8 cellular contexts compared by ENCODE assay signal in the genomic region with DNA sequence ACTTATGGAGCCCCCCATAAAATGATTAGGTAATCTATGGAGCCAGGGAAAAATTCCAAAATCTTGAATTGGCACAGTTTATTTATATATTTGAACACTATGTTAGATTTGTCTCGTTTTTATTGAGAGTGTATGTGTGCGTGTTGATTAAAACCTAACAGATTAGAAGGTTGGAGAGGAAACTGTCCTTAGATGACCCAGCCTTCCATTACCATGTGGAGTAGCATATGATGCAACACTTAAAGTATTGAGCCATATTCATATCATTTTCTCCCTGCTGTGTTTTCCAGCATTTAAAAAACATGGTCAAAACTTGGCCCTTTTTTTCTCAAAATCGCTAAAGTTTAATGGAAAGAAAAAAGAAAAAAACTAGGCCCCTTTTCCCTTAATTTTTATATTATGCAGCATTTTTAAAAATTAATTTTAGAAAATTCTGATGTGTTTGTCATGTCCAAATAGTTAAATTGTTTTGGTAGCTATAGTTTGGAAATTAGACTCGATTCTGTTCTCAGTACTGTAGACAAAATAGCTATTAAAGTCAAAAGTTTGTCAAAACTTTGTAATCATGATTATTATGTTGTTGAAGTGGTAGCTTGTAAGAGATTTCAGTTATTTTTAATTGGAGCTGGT. TPM values are rescaled to one million over a fixed set of nuclear protein-coding genes. Genes with fewer than 3 reads are reported as not detected.
A peak's percentile ranks its signal among the peaks of the same experiment; 100 is the strongest.
DNase-seq lines count a peak whose midpoint lies in the region; ATAC-seq and TF ChIP-seq lines count a peak whose summit lies in the region.

No MANE protein-coding gene starts in this region.

- no peaks in the 10 kb centered on the region for H3K27me3 Mint-ChIP-seq in stimulated activated naive CD8-positive, alpha-beta T cell treated with anti-CD3 and anti-CD28 coated beads, Interleukin-15, Interleukin-2, amounts not matched to agents 100 ng/mL and 50 ng/mL, for 24 hours
- peaks cover 5% of the 10 kb centered on the region for H3K27me3 Mint-ChIP-seq in type B pancreatic cell

- CTCF ChIA-PET in PC-9 (lab: Charles Lee), result no interaction called here

- TF ChIP-seq CTCF in PC-9 (conservative IDR thresholded peaks at IDR 0.05) (no peak), foreskin fibroblast (IDR thresholded peaks at IDR 0.05; ENCODE audit: low read depth, low read length) (no peak), type B pancreatic cell (conservative IDR thresholded peaks at IDR 0.05) (no peak), gastroesophageal sphincter (IDR thresholded peaks at IDR 0.05) (no peak)

- H3K36me3 Mint-ChIP-seq in stimulated activated naive CD8-positive, alpha-beta T cell treated with anti-CD3 and anti-CD28 coated beads, Interleukin-15, Interleukin-2, amounts not matched to agents 100 ng/mL and 50 ng/mL, for 24 hours (ENCODE audit: low read depth), result peaks cover 19% of the 10 kb centered on the region
- peaks cover 15% of the 10 kb centered on the region for H3K36me3 Mint-ChIP-seq in type B pancreatic cell

- DNase-seq in stimulated activated naive CD8-positive, alpha-beta T cell treated with anti-CD3 and anti-CD28 coated beads, Interleukin-15, Interleukin-2, amounts not matched to agents 100 U/mL and 50 U/mL, for 24 hours, result no peak
- DNase-seq in PC-9 (peak in 1 of 2 experiments; percentile 68), foreskin fibroblast (peak; percentile 34 to 73), type B pancreatic cell (ENCODE audit: extremely low spot score, unreplicated experiment) (no peak), substantia nigra (lab: John Stamatoyannopoulos, UW) (no peak)

- peak overlapping the region; percentile 91 for H3K4me2 ChIP-seq in PC-9

- peak overlapping the region; percentile 87; the same call in 1 of the 2 replicates for H2AFZ ChIP-seq in PC-9

- H3K36me3 ChIP-seq in PC-9 (ENCODE audit: low read depth) (peaks cover 34% of the 10 kb centered on the region), gastroesophageal sphincter (no peaks in the 10 kb centered on the region)

- H3K9me3 Mint-ChIP-seq in stimulated activated naive CD8-positive, alpha-beta T cell treated with anti-CD3 and anti-CD28 coated beads, Interleukin-15, Interleukin-2, amounts not matched to agents 100 ng/mL and 50 ng/mL, for 24 hours, result no peaks in the 10 kb centered on the region
- no peaks in the 10 kb centered on the region for H3K9me3 Mint-ChIP-seq in type B pancreatic cell

- H4K20me1 ChIP-seq in PC-9 (ENCODE audit: insufficient read depth), result no peaks in the 10 kb centered on the region

- BruUV-seq in PC-9 (replicated peaks; lab: Mats Ljungman, UMichigan), result no TSS peak

- H3K9me3 ChIP-seq in PC-9 (ENCODE audit: insufficient read depth, low read depth) (0 out of 2 replicates have a peak, but pooled peaks cover 5% of the 10 kb centered on the region), gastroesophageal sphincter (no peaks in the 10 kb centered on the region)

- H3K9me2 ChIP-seq in PC-9 (ENCODE audit: insufficient read depth), result no peaks in the 10 kb centered on the region

- H3K4me1 ChIP-seq in PC-9 (replicated peaks; ENCODE audit: insufficient read depth) (peaks cover 69% of the 10 kb centered on the region), gastroesophageal sphincter (peaks cover 0 to 29% (median 8%) of the 10 kb centered on the region in 3 donors)

- intact Hi-C loops in PC-9 (cut with micrococcal nuclease; ENCODE audit: unreplicated experiment), result loop anchor here (5.0 kb wide), 1 partner anchor 84 kb away; no protein-coding TSS in a partner anchor

- H3K27ac Mint-ChIP-seq in stimulated activated naive CD8-positive, alpha-beta T cell treated with anti-CD3 and anti-CD28 coated beads, Interleukin-15, Interleukin-2, amounts not matched to agents 100 ng/mL and 50 ng/mL, for 24 hours, result no peak overlapping the region
- H3K27ac Mint-ChIP-seq in type B pancreatic cell, result peak overlapping the region; percentile 11

- no peak for TF ChIP-seq POLR2A in gastroesophageal sphincter (IDR thresholded peaks at IDR 0.05)

- H3K79me2 ChIP-seq in PC-9 (ENCODE audit: low read depth), result peaks cover 84% of the 10 kb centered on the region

- peak overlapping the region; percentile 75 for H3K4me3 ChIP-seq in PC-9
- H3K4me3 ChIP-seq in foreskin fibroblast (ENCODE audit: low read depth in 1 of 2, low read length in 2 of 2), result no peak overlapping the region
- no peak overlapping the region for H3K4me3 ChIP-seq in gastroesophageal sphincter

- peak overlapping the region; percentile 87 for H3K4me3 Mint-ChIP-seq in stimulated activated naive CD8-positive, alpha-beta T cell treated with anti-CD3 and anti-CD28 coated beads, Interleukin-15, Interleukin-2, amounts not matched to agents 100 ng/mL and 50 ng/mL, for 24 hours
- H3K4me3 Mint-ChIP-seq in type B pancreatic cell, result peak overlapping the region; percentile 93

- peaks cover 47% of the 10 kb centered on the region for H3K4me1 Mint-ChIP-seq in stimulated activated naive CD8-positive, alpha-beta T cell treated with anti-CD3 and anti-CD28 coated beads, Interleukin-15, Interleukin-2, amounts not matched to agents 100 ng/mL and 50 ng/mL, for 24 hours (ENCODE audit: low read depth)
- H3K4me1 Mint-ChIP-seq in type B pancreatic cell (ENCODE audit: unreplicated experiment), result peaks cover 38% of the 10 kb centered on the region

- TF ChIP-seq EP300 in gastroesophageal sphincter (IDR thresholded peaks at IDR 0.05), result no peak

- no peak for ATAC-seq in stimulated activated naive CD8-positive, alpha-beta T cell treated with anti-CD3 and anti-CD28 coated beads, Interleukin-15, Interleukin-2, amounts not matched to agents 100 U/mL and 50 U/mL, for 24 hours
- ATAC-seq in HG03045 (IDR thresholded peaks at IDR 0.05; ENCODE audit: unreplicated experiment), result no peak
- no peak for ATAC-seq in gastroesophageal sphincter

- H3K27ac ChIP-seq in PC-9, result peak overlapping the region; percentile 67
- no peak overlapping the region for H3K27ac ChIP-seq in substantia nigra (ENCODE audit: low read depth, low read length, poor library complexity, severe bottlenecking)
- no peak overlapping the region for H3K27ac ChIP-seq in gastroesophageal sphincter

- peaks cover 23% of the 10 kb centered on the region for H3F3A ChIP-seq in PC-9 (ENCODE audit: insufficient read depth, low read depth)

- no peaks in the 10 kb centered on the region for H3K27me3 ChIP-seq in PC-9 (ENCODE audit: insufficient read depth, low read depth)
- H3K27me3 ChIP-seq in gastroesophageal sphincter, result no peaks in the 10 kb centered on the region

- POLR2A ChIA-PET in PC-9 (lab: Charles Lee; ENCODE audit: unreplicated experiment), result interaction anchor here (0.6 to 0.9 kb wide), 2 partner anchors 15 to 172 kb away, joined by 3 to 12 read pairs; a partner anchor contains a TSS

- WGBS in gastroesophageal sphincter (ENCODE audit: low coverage in 1 of 2), 2 donors, result 58 to 68% methylated on average over 4 of the region's 4 CpGs

RNA-seq across cellular contexts. Expression of a gene that starts 2.3 kb away (rescaled TPM):
- total RNA-seq in PC-9 (2021) (71.9 and 75.9 TPM in 2 replicates), type B pancreatic cell (ENCODE audit: low replicate concordance) (31.1 and 31.9 TPM in 2 replicates), gastroesophageal sphincter (1 to 10 TPM; 4.7 to 8.5 (median 6.5) TPM)

Comparison
In these comparisons a context has a peak if more than half of its experiments do, and no peak if none do; other contexts are left out.
1. DNase-seq: peak in foreskin fibroblast (2 of 2); none in stimulated activated naive CD8-positive, alpha-beta T cell treated with anti-CD3 and anti-CD28 coated beads, Interleukin-15, Interleukin-2, amounts not matched to agents 100 U/mL and 50 U/mL, for 24 hours (single experiment), type B pancreatic cell (single experiment) and substantia nigra (0 of 49).